ENCODE assay signal across 19 cellular contexts in the genomic region with DNA sequence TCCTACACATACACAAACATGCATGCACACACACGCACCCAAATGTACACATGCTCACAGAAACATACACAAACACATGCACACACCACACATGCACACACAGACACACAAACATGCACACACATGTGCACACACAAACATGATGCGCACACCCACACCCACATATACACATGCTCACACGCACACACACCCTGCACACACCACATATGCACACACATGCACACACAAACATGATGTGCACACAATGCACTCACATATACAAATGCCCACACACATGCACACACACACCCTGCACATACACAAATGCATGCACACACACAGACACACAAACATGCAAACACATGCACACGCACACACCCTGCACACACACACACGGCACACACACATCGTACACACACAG.
"Had no signal": no experiment of that assay in that cellular context is flagged by ENCODE, and none has a peak within 500 bp of the region (broad histone marks: within the 10 kb centered on the region; RNA-seq: fewer than 3 reads in every experiment).

No MANE protein-coding gene starts in this region.

- H3K4me3 ChIP-seq: coronary artery, gastroesophageal sphincter, heart right ventricle, thyroid gland, uterus had no signal

- H3K27me3 Mint-ChIP-seq: activated CD4-positive, alpha-beta memory T cell treated with anti-CD3 and anti-CD28 coated beads for 36 hours; central memory CD8-positive, alpha-beta T cell; T-helper 17 cell had no signal

- H3K9me3 ChIP-seq: gastroesophageal sphincter, thyroid gland, uterus had no signal

- DNase-seq: activated CD4-positive, alpha-beta T cell treated with anti-CD3 and anti-CD28 coated beads for 4 hours; activated naive CD4-positive, alpha-beta T cell; brain microvascular endothelial cell; erythroblast; heart right ventricle; immature natural killer cell; kidney glomerular epithelial cell; occipital lobe; retina; T-helper 17 cell; thyroid gland; uterus had no signal

- H3K27ac ChIP-seq: brain microvascular endothelial cell, coronary artery, gastroesophageal sphincter, heart right ventricle, thyroid gland had no signal

- H3K4me1 Mint-ChIP-seq: immature natural killer cell, memory B cell had no signal

- ATAC-seq: gastroesophageal sphincter, heart right ventricle had no signal

- H3K36me3 Mint-ChIP-seq: activated CD4-positive, alpha-beta memory T cell treated with anti-CD3 and anti-CD28 coated beads for 36 hours; activated CD8-positive, alpha-beta memory T cell treated with anti-CD3 and anti-CD28 coated beads, Interleukin-2, amount 10 ng/mL, durations not matched to agents 7 days and 5 days; immature natural killer cell; memory B cell; natural killer cell treated with Interleukin-12 subunit alpha and Interleukin-12 subunit beta and Interleukin-15 and Interleukin-18, amount 100 ng/mL, for 72 hours had no signal

- H3K36me3 ChIP-seq: brain microvascular endothelial cell, gastroesophageal sphincter, heart right ventricle, thyroid gland, uterus had no signal

- H3K27ac Mint-ChIP-seq: activated CD4-positive, alpha-beta memory T cell treated with anti-CD3 and anti-CD28 coated beads for 36 hours; memory B cell; natural killer cell treated with Interleukin-12 subunit alpha and Interleukin-12 subunit beta and Interleukin-15 and Interleukin-18, amount 100 ng/mL, for 72 hours; T-helper 17 cell had no signal

- H3K9me3 Mint-ChIP-seq: activated CD4-positive, alpha-beta memory T cell treated with anti-CD3 and anti-CD28 coated beads for 36 hours; central memory CD8-positive, alpha-beta T cell; immature natural killer cell; memory B cell; natural killer cell treated with Interleukin-12 subunit alpha and Interleukin-12 subunit beta and Interleukin-15 and Interleukin-18, amount 100 ng/mL, for 72 hours had no signal

- H3K4me1 ChIP-seq: thyroid gland, uterus had no signal

- H3K27me3 ChIP-seq: brain microvascular endothelial cell, gastroesophageal sphincter, heart right ventricle, thyroid gland, uterus had no signal

- H3K4me3 Mint-ChIP-seq: activated CD4-positive, alpha-beta memory T cell treated with anti-CD3 and anti-CD28 coated beads for 36 hours; activated CD8-positive, alpha-beta memory T cell treated with anti-CD3 and anti-CD28 coated beads, Interleukin-2, amount 10 ng/mL, durations not matched to agents 7 days and 5 days; central memory CD8-positive, alpha-beta T cell; immature natural killer cell; memory B cell; natural killer cell treated with Interleukin-12 subunit alpha and Interleukin-12 subunit beta and Interleukin-15 and Interleukin-18, amount 100 ng/mL, for 72 hours; T-helper 17 cell had no signal
